ENCODE assay signal across 8 cellular contexts in the genomic region with DNA sequence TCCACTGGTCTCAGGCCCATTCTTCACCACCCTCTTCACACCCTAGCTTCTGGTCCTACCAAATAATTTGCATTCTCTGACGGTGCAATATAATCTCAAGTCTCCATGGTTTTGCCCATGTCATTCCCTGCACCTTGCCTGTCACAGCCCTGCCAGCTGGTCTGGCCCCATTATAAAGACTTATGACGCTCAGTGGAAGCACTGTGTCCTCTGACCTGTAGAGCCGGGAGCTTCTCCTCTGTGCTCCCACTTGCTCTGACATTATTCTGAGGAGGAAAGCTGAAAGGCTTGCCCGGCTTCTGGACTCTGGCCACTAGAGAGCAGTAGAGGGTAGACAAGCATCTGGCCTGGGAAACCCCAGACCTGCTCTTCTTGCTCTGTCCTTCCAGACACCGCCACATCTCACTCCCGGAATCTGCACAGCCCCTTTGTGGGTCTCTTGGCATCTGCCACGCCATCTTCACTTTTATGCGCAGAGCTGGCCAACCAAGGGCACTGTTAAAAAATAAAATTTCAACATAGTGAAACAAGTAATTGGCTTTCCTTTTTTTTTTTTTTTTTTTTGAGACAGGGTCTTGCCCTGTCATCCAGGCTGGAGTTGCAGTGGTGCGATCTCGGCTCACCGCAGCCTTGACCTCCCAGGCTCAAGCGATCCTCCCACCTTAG. TPM values are rescaled to one million over a fixed set of nuclear protein-coding genes. Genes with fewer than 3 reads are reported as not detected.
DNase-seq lines count a peak whose midpoint lies in the region; ATAC-seq, FAIRE-seq and TF ChIP-seq lines count a peak whose summit lies in the region.

No MANE protein-coding gene starts in this region.

- H3K27me3 Mint-ChIP-seq in GM23338 (ENCODE audit: insufficient read depth, low read depth, poor library complexity) (peaks cover 8% of the 10 kb centered on the region), nephron progenitor cell (ENCODE audit: low read depth, poor library complexity) (peaks cover 13% of the 10 kb centered on the region)
- H3K27me3 Mint-ChIP-seq in activated T-cell treated with anti-CD3 and anti-CD28 coated beads, Interleukin-2, amount 50 U/mL, for 4 hours (ENCODE audit: low read depth) = peaks cover 3% of the 10 kb centered on the region

- intact Hi-C loops in stomach (cut with DNase I; ENCODE audit: low total_unique reads) = loop anchor here (10.0 kb wide), 1 partner anchor 148 kb away; a partner anchor contains a TSS

- H3K79me2 ChIP-seq in GM23338 (replicated peaks; ENCODE audit: insufficient read depth) = no peaks in the 10 kb centered on the region

- no peak overlapping the region for H3K4me3 Mint-ChIP-seq in GM23338
- peak overlapping the region; percentile 6 for H3K4me3 Mint-ChIP-seq in activated T-cell treated with anti-CD3 and anti-CD28 coated beads, Interleukin-2, amount 50 U/mL, for 4 hours
- no peak overlapping the region for H3K4me3 Mint-ChIP-seq in nephron progenitor cell

- H3K36me3 Mint-ChIP-seq in GM23338 (ENCODE audit: low read depth) (no peaks in the 10 kb centered on the region), nephron progenitor cell (ENCODE audit: low read depth) (no peaks in the 10 kb centered on the region)
- no peaks in the 10 kb centered on the region for H3K36me3 Mint-ChIP-seq in activated T-cell treated with anti-CD3 and anti-CD28 coated beads, Interleukin-2, amount 50 U/mL, for 4 hours (ENCODE audit: insufficient read depth)

- no peak overlapping the region for H3K27ac Mint-ChIP-seq in GM23338
- H3K27ac Mint-ChIP-seq in nephron progenitor cell = no peak overlapping the region

- FAIRE-seq in RCC 7860 (lab: Jason Lieb, UNC) = peak; percentile 47

- H4K20me1 ChIP-seq in GM23338 (replicated peaks; ENCODE audit: insufficient read depth) = no peaks in the 10 kb centered on the region

- H3K4me1 Mint-ChIP-seq in GM23338 (peaks cover 9% of the 10 kb centered on the region), nephron progenitor cell (peaks cover 20% of the 10 kb centered on the region)
- peaks cover 9% of the 10 kb centered on the region for H3K4me1 Mint-ChIP-seq in activated T-cell treated with anti-CD3 and anti-CD28 coated beads, Interleukin-2, amount 50 U/mL, for 4 hours (ENCODE audit: low read depth)

- ATAC-seq in GM23338 = peak; percentile 98
- peak; percentile 93 to 96 for ATAC-seq in activated T-cell treated with anti-CD3 and anti-CD28 coated beads, Interleukin-2, amount 50 U/mL, for 4 hours

- TF ChIP-seq CTCF in GM23338 (conservative IDR thresholded peaks at IDR 0.05; ENCODE audit: low read depth in 2 of 2) = peak; percentile 87 to 95
- TF ChIP-seq CTCF in LNCAP (IDR thresholded peaks at IDR 0.05) = peak; percentile 95
- peak; percentile 90 for TF ChIP-seq CTCF in nephron progenitor cell (IDR thresholded peaks at IDR 0.05)
- peak in 5 of 7 experiments; percentile 66 to 90 (median 78) for TF ChIP-seq CTCF in stomach (IDR thresholded peaks at IDR 0.05)

- no peaks in the 10 kb centered on the region for H3K9me2 ChIP-seq in GM23338 (ENCODE audit: insufficient read depth)

- no peaks in the 10 kb centered on the region for H3K9me3 Mint-ChIP-seq in GM23338
- H3K9me3 Mint-ChIP-seq in activated T-cell treated with anti-CD3 and anti-CD28 coated beads, Interleukin-2, amount 50 U/mL, for 4 hours = no peaks in the 10 kb centered on the region
- no peaks in the 10 kb centered on the region for H3K9me3 Mint-ChIP-seq in nephron progenitor cell

- H3K4me1 ChIP-seq in GM23338 (ENCODE audit: insufficient read depth) (peaks cover 10% of the 10 kb centered on the region; the same call in 1 of the 2 replicates), stomach (peaks cover 0 to 12% (median 4%) of the 10 kb centered on the region in 4 donors)

- no peak for TF ChIP-seq POLR2A in stomach (IDR thresholded peaks at IDR 0.05)

- H3K36me3 ChIP-seq in GM23338 (ENCODE audit: insufficient read depth) (no peaks in the 10 kb centered on the region), stomach (no peaks in the 10 kb centered on the region)

- peak; percentile 90 for DNase-seq in ELR (ENCODE audit: low read depth)
- DNase-seq in GM23338 (ENCODE audit: low spot score) = peak; percentile 94
- DNase-seq in RCC 7860 (ENCODE audit: low spot score) = peak; percentile 78
- DNase-seq in activated T-cell treated with anti-CD3 and anti-CD28 coated beads, Interleukin-2, amount 50 U/mL, for 4 hours = peak; percentile 73
- DNase-seq in fibroblast of gingiva (ENCODE audit: low read depth) = peak; percentile 73
- peak; percentile 83 for DNase-seq in nephron progenitor cell
- peak; percentile 84 for DNase-seq in stomach

- no peaks in the 10 kb centered on the region for H3K9me3 ChIP-seq in stomach

- 28 to 34% (median 30%) methylated on average over 12 of the region's 12 CpGs for WGBS in stomach, 5 donors

- H3K4me2 ChIP-seq in GM23338 = no peak overlapping the region

- no peaks in the 10 kb centered on the region for H3F3A ChIP-seq in GM23338 (replicated peaks; ENCODE audit: low read depth)

- H3K27me3 ChIP-seq in GM23338 (ENCODE audit: insufficient read depth) = no peaks in the 10 kb centered on the region
- H3K27me3 ChIP-seq in stomach = peaks cover 0 to 9% (median 0%) of the 10 kb centered on the region in 3 donors

- H3K4me3 ChIP-seq in GM23338 (no peak overlapping the region), stomach (no peak overlapping the region)

- H3K27ac ChIP-seq in GM23338 (ENCODE audit: low read depth) = no peak overlapping the region
- no peak overlapping the region for H3K27ac ChIP-seq in stomach

- TF ChIP-seq EP300 in stomach (IDR thresholded peaks at IDR 0.05) = no peak

- no peak overlapping the region for H2AFZ ChIP-seq in GM23338

TF ChIP-seq in GM23338, 12 proteins besides CTCF, POLR2A, EP300 and RAD21 (continues in another document):
- no peak for TF ChIP-seq CREB1 (CRISPR knock-in tag; IDR thresholded peaks at IDR 0.05; ENCODE audit: low read depth)
- no peak for TF ChIP-seq JUNB (IDR thresholded peaks at IDR 0.05; ENCODE audit: unreplicated experiment)
- TF ChIP-seq STAT1 (IDR thresholded peaks at IDR 0.05; ENCODE audit: unreplicated experiment) = no peak
- no peak for TF ChIP-seq EZH2phosphoT487 (IDR thresholded peaks at IDR 0.05; ENCODE audit: unreplicated experiment)
- TF ChIP-seq, protein P1, sequence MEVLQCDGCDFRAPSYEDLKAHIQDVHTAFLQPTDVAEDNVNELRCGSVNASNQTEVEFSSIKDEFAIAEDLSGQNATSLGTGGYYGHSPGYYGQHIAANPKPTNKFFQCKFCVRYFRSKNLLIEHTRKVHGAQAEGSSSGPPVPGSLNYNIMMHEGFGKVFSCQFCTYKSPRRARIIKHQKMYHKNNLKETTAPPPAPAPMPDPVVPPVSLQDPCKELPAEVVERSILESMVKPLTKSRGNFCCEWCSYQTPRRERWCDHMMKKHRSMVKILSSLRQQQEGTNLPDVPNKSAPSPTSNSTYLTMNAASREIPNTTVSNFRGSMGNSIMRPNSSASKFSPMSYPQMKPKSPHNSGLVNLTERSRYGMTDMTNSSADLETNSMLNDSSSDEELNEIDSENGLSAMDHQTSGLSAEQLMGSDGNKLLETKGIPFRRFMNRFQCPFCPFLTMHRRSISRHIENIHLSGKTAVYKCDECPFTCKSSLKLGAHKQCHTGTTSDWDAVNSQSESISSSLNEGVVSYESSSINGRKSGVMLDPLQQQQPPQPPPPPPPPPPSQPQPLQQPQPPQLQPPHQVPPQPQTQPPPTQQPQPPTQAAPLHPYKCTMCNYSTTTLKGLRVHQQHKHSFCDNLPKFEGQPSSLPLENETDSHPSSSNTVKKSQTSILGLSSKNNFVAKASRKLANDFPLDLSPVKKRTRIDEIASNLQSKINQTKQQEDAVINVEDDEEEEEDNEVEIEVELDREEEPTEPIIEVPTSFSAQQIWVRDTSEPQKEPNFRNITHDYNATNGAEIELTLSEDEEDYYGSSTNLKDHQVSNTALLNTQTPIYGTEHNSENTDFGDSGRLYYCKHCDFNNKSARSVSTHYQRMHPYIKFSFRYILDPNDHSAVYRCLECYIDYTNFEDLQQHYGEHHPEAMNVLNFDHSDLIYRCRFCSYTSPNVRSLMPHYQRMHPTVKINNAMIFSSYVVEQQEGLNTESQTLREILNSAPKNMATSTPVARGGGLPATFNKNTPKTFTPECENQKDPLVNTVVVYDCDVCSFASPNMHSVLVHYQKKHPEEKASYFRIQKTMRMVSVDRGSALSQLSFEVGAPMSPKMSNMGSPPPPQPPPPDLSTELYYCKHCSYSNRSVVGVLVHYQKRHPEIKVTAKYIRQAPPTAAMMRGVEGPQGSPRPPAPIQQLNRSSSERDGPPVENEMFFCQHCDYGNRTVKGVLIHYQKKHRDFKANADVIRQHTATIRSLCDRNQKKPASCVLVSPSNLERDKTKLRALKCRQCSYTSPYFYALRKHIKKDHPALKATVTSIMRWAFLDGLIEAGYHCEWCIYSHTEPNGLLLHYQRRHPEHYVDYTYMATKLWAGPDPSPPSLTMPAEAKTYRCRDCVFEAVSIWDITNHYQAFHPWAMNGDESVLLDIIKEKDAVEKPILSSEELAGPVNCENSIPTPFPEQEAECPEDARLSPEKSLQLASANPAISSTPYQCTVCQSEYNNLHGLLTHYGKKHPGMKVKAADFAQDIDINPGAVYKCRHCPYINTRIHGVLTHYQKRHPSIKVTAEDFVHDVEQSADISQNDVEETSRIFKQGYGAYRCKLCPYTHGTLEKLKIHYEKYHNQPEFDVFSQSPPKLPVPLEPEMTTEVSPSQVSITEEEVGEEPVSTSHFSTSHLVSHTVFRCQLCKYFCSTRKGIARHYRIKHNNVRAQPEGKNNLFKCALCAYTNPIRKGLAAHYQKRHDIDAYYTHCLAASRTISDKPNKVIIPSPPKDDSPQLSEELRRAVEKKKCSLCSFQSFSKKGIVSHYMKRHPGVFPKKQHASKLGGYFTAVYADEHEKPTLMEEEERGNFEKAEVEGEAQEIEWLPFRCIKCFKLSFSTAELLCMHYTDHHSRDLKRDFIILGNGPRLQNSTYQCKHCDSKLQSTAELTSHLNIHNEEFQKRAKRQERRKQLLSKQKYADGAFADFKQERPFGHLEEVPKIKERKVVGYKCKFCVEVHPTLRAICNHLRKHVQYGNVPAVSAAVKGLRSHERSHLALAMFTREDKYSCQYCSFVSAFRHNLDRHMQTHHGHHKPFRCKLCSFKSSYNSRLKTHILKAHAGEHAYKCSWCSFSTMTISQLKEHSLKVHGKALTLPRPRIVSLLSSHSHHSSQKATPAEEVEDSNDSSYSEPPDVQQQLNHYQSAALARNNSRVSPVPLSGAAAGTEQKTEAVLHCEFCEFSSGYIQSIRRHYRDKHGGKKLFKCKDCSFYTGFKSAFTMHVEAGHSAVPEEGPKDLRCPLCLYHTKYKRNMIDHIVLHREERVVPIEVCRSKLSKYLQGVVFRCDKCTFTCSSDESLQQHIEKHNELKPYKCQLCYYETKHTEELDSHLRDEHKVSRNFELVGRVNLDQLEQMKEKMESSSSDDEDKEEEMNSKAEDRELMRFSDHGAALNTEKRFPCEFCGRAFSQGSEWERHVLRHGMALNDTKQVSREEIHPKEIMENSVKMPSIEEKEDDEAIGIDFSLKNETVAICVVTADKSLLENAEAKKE (CRISPR knock-in tag; IDR thresholded peaks at IDR 0.05) = no peak

RNA-seq across cellular contexts. Expression of a gene that starts 44.4 kb away (rescaled TPM):
- total RNA-seq in GM23338 (2014; rRNA removed; shearing (Covaris generic)) = 22.0 and 27.6 TPM in 2 replicates
- polyA plus RNA-seq in GM23338 (2016; fragmentation: Nextera tagmentation; extraction: Ambion mirVana) = 58.8 and 60.7 TPM in 2 replicates
- 10 to 100 TPM; 26.4 to 29.3 (median 28.9) TPM for total RNA-seq in activated T-cell treated with anti-CD3 and anti-CD28 coated beads, Interleukin-2, amount 50 U/mL, for 4 hours
- 10 to 100 TPM in 4 of 5 donors, 1 to 10 TPM in 1; 6.4 to 40.6 (median 35.1) TPM for total RNA-seq in stomach
- polyA plus RNA-seq in stomach = 10 to 100 TPM; 71.1 to 96.5 (median 95.1) TPM
